14 cellular contexts compared by ENCODE assay signal in genomic region chr16:11759163-11759834, GRCh38. TPM values are rescaled to one million over a fixed set of nuclear protein-coding genes. Genes with fewer than 3 reads are reported as not detected.
DNase-seq lines count a peak whose midpoint lies in the region; ATAC-seq and TF ChIP-seq lines count a peak whose summit lies in the region.
"Had no signal": no experiment of that assay in that cellular context is flagged by ENCODE, and none has a peak within 500 bp of the region (broad histone marks: within the 10 kb centered on the region; RNA-seq: fewer than 3 reads in every experiment).

No MANE protein-coding gene starts in this region.

- H3K79me2 ChIP-seq in hepatocyte = no peaks in the 10 kb centered on the region

- WGBS in hepatocyte (ENCODE audit: low lambda C conversion rate, missing lambda C conversion rate) = 75% methylated on average over 9 of the region's 9 CpGs

- H3K4me3 ChIP-seq in hepatocyte (no peak overlapping the region), dorsolateral prefrontal cortex (no peak overlapping the region)

- H3K9me2 ChIP-seq in hepatocyte (replicated peaks; ENCODE audit: insufficient read depth) = no peaks in the 10 kb centered on the region

- peaks cover 89% of the 10 kb centered on the region for H3K36me3 Mint-ChIP-seq in activated T-cell treated with anti-CD3 and anti-CD28 coated beads, Interleukin-2, amount 50 U/mL, for 24 hours (ENCODE audit: low read depth)

- H3K27ac ChIP-seq in hepatocyte = no peak overlapping the region
- H3K27ac ChIP-seq in dorsolateral prefrontal cortex = peak overlapping the region in 4 of 59 donors; percentile 21 to 52 (median 50)

- peaks cover 15% of the 10 kb centered on the region for H3K4me1 ChIP-seq in hepatocyte (ENCODE audit: insufficient read depth)

- DNase-seq in activated T-cell treated with anti-CD3 and anti-CD28 coated beads, Interleukin-2, amount 50 U/mL, for 24 hours = no peak
- DNase-seq in activated T-cell treated with anti-CD3 and anti-CD28 coated beads, Interleukin-2, amount 50 U/mL, for 48 hours = no peak
- DNase-seq in NCI-H524 treated with DMSO at 0.1 percent for 48 hours (lab: John Stamatoyannopoulos, UW) = peak; percentile 91
- DNase-seq in hepatocyte (ENCODE audit: low spot score) = peak; percentile 42
- no peak for DNase-seq in dorsolateral prefrontal cortex
- no peak for DNase-seq in T-helper 9 cell
- DNase-seq in NCI-H1930 (lab: John Stamatoyannopoulos, UW) = no peak
- DNase-seq: activated CD4-positive, CD25-positive, alpha-beta regulatory T cell; aorta; erythroblast had no signal

- H3K36me3 ChIP-seq in hepatocyte (replicated peaks; ENCODE audit: insufficient read depth, low read depth) = peaks cover 5% of the 10 kb centered on the region

- no peak overlapping the region for H3K4me2 ChIP-seq in hepatocyte

- no peaks in the 10 kb centered on the region for H3K9me3 ChIP-seq in hepatocyte (ENCODE audit: low read depth)

- H3K4me3 Mint-ChIP-seq in activated T-cell treated with anti-CD3 and anti-CD28 coated beads, Interleukin-2, amount 50 U/mL, for 24 hours = no peak overlapping the region
- H3K4me3 Mint-ChIP-seq: natural killer cell treated with Interleukin-12 subunit alpha and Interleukin-12 subunit beta and Interleukin-15 and Interleukin-18, amount 100 ng/mL, for 72 hours; stimulated activated naive CD8-positive, alpha-beta T cell treated with anti-CD3 and anti-CD28 coated beads, Interleukin-15, Interleukin-2, amounts not matched to agents 100 ng/mL and 50 ng/mL, for 24 hours had no signal

- TF ChIP-seq CTCF in hepatocyte (IDR thresholded peaks at IDR 0.05; ENCODE audit: poor library complexity) (no peak), dorsolateral prefrontal cortex (IDR thresholded peaks at IDR 0.05 in 54 of 56, conservative IDR thresholded peaks at IDR 0.05 in 2 of 56; ENCODE audit: low read depth in 1 of 56, partially characterized antibody in 56 of 56) (no peak)

- H4K20me1 ChIP-seq in hepatocyte (ENCODE audit: insufficient read depth, poor library complexity, severe bottlenecking) = no peaks in the 10 kb centered on the region

- no peaks in the 10 kb centered on the region for H3K4me1 Mint-ChIP-seq in activated T-cell treated with anti-CD3 and anti-CD28 coated beads, Interleukin-2, amount 50 U/mL, for 24 hours (ENCODE audit: low read depth)

- H3K9me3 Mint-ChIP-seq in activated T-cell treated with anti-CD3 and anti-CD28 coated beads, Interleukin-2, amount 50 U/mL, for 24 hours = no peaks in the 10 kb centered on the region
- H3K9me3 Mint-ChIP-seq: natural killer cell treated with Interleukin-12 subunit alpha and Interleukin-12 subunit beta and Interleukin-15 and Interleukin-18, amount 100 ng/mL, for 72 hours; stimulated activated naive CD8-positive, alpha-beta T cell treated with anti-CD3 and anti-CD28 coated beads, Interleukin-15, Interleukin-2, amounts not matched to agents 100 ng/mL and 50 ng/mL, for 24 hours had no signal

- no peak for ATAC-seq in HG02970 (IDR thresholded peaks at IDR 0.05; ENCODE audit: low FRiP score, unreplicated experiment)
- ATAC-seq: natural killer cell treated with Interleukin-12 subunit alpha and Interleukin-12 subunit beta and Interleukin-15 and Interleukin-18, amount 100 ng/mL, for 72 hours; Right ventricle myocardium inferior had no signal

- H3K27me3 Mint-ChIP-seq in activated T-cell treated with anti-CD3 and anti-CD28 coated beads, Interleukin-2, amount 50 U/mL, for 24 hours = no peaks in the 10 kb centered on the region
- H3K27me3 Mint-ChIP-seq: natural killer cell treated with Interleukin-12 subunit alpha and Interleukin-12 subunit beta and Interleukin-15 and Interleukin-18, amount 100 ng/mL, for 72 hours; stimulated activated naive CD8-positive, alpha-beta T cell treated with anti-CD3 and anti-CD28 coated beads, Interleukin-15, Interleukin-2, amounts not matched to agents 100 ng/mL and 50 ng/mL, for 24 hours had no signal

- H3K27me3 ChIP-seq in hepatocyte (no peaks in the 10 kb centered on the region), dorsolateral prefrontal cortex (no peaks in the 10 kb centered on the region)

- H3K27ac Mint-ChIP-seq in activated T-cell treated with anti-CD3 and anti-CD28 coated beads, Interleukin-2, amount 50 U/mL, for 24 hours = peak overlapping the region; percentile 71

- intact Hi-C loops in dorsolateral prefrontal cortex (cut with DNase I) = no loop called here

- H2AFZ ChIP-seq in hepatocyte = no peak overlapping the region

RNA-seq across cellular contexts. Expression of gene TXNDC11, which starts 16.6 kb away (rescaled TPM):
- total RNA-seq in hepatocyte (48.7 and 59.4 TPM in 2 replicates), dorsolateral prefrontal cortex (10 to 100 TPM; 16.0 to 38.5 (median 26.0) TPM)
- polyA plus RNA-seq in hepatocyte = 58.5 and 59.4 TPM in 2 replicates

RNA-seq across cellular contexts. Expression of gene ZC3H7A, which starts 37.8 kb away (rescaled TPM):
- total RNA-seq in hepatocyte (38.0 and 40.3 TPM in 2 replicates), dorsolateral prefrontal cortex (10 to 100 TPM; 40.0 to 83.3 (median 56.8) TPM)
- polyA plus RNA-seq in hepatocyte = 34.1 and 34.9 TPM in 2 replicates

Comparison
In these comparisons a context has a peak if more than half of its experiments do, and no peak if none do; other contexts are left out.
1. DNase-seq: peak in NCI-H524 treated with DMSO at 0.1 percent for 48 hours (single experiment) and hepatocyte (single experiment); none in activated T-cell treated with anti-CD3 and anti-CD28 coated beads, Interleukin-2, amount 50 U/mL, for 24 hours (single experiment), activated T-cell treated with anti-CD3 and anti-CD28 coated beads, Interleukin-2, amount 50 U/mL, for 48 hours (0 of 2), dorsolateral prefrontal cortex (0 of 10), T-helper 9 cell (single experiment) and NCI-H1930 (0 of 2).